Comparison of ENCODE assay signal across 24 cellular contexts in genomic region chr12:74293689-74294131, GRCh38.
"Had no signal": no experiment of that assay in that cellular context is flagged by ENCODE, and none has a peak within 500 bp of the region (broad histone marks: within the 10 kb centered on the region; RNA-seq: fewer than 3 reads in every experiment).

No MANE protein-coding gene starts in this region.

- H3K36me3 Mint-ChIP-seq: activated naive CD8-positive, alpha-beta T cell; memory B cell; natural killer cell treated with Interleukin-12 subunit alpha and Interleukin-12 subunit beta and Interleukin-15 and Interleukin-18, amount 100 ng/mL, for 72 hours had no signal

- H3K9me3 ChIP-seq: breast epithelium, gastroesophageal sphincter, neutrophil, ovary, psoas muscle, right atrium auricular region had no signal

- H3K4me1 Mint-ChIP-seq: activated B cell treated with CpG ODN at 0.5 μM for 24 hours, memory B cell had no signal

- H3K9me3 Mint-ChIP-seq: activated B cell treated with CpG ODN at 0.5 μM for 24 hours; activated T-cell treated with anti-CD3 and anti-CD28 coated beads, Interleukin-2, amount 50 U/mL, for 4 hours; activated T-helper 2 cell treated with anti-CD3 and anti-CD28 coated beads, Interferon-gamma antibody, Interleukin-2, Interleukin-4, amounts not matched to agents 10 μg/mL and 5 μg/mL and 100 μg/mL, durations not matched to agents 14 hours and 24 hours and 36 hours; memory B cell; natural killer cell treated with Interleukin-12 subunit alpha and Interleukin-12 subunit beta and Interleukin-15 and Interleukin-18, amount 100 ng/mL, for 72 hours had no signal

- H3K27me3 ChIP-seq: breast epithelium, gastroesophageal sphincter, neutrophil, ovary, right atrium auricular region, upper lobe of left lung had no signal

- H3K4me3 ChIP-seq: breast epithelium, coronary artery, gastroesophageal sphincter, ovary, psoas muscle, right atrium auricular region, upper lobe of left lung had no signal

- ATAC-seq: activated T-cell treated with anti-CD3 and anti-CD28 coated beads, Interleukin-2, amount 50 U/mL, for 4 hours; gastroesophageal sphincter; left colon; natural killer cell treated with Interleukin-12 subunit alpha and Interleukin-12 subunit beta and Interleukin-15 and Interleukin-18, amount 100 ng/mL, for 72 hours; psoas muscle had no signal

- H3K4me1 ChIP-seq: breast epithelium, gastroesophageal sphincter, psoas muscle, right atrium auricular region, upper lobe of left lung had no signal

- H3K36me3 ChIP-seq: breast epithelium, gastroesophageal sphincter, neutrophil, ovary, right atrium auricular region, upper lobe of left lung had no signal

- DNase-seq: activated B cell treated with CpG ODN at 0.5 μM for 24 hours; activated CD4-positive, alpha-beta T cell treated with anti-CD3 and anti-CD28 coated beads for 4 hours; activated CD4-positive, alpha-beta T cell treated with anti-CD3 and anti-CD28 coated beads, Interleukin-2, amount 50 U/mL, for 48 hours; activated CD8-positive, alpha-beta memory T cell treated with anti-CD3 and anti-CD28 coated beads, Interleukin-2, amount 50 U/mL, for 48 hours; activated naive CD4-positive, alpha-beta T cell; activated T-cell treated with anti-CD3 and anti-CD28 coated beads, Interleukin-2, amount 50 U/mL, for 4 hours; head of caudate nucleus; hypothalamus; left colon; ovary; psoas muscle; stimulated activated CD4-positive, alpha-beta T cell treated with anti-CD3 and anti-CD28 coated beads, Interleukin-4, amount 100 ng/mL, for 24 hours; stimulated activated naive CD4-positive, alpha-beta T cell treated with Interleukin-2 at 50 U/mL for 16 hours; T1000 had no signal

- H3K27ac Mint-ChIP-seq: activated B cell treated with CpG ODN at 0.5 μM for 24 hours; activated naive CD8-positive, alpha-beta T cell; activated T-helper 2 cell treated with anti-CD3 and anti-CD28 coated beads, Interferon-gamma antibody, Interleukin-2, Interleukin-4, amounts not matched to agents 10 μg/mL and 5 μg/mL and 100 μg/mL, durations not matched to agents 14 hours and 24 hours and 36 hours; memory B cell; natural killer cell treated with Interleukin-12 subunit alpha and Interleukin-12 subunit beta and Interleukin-15 and Interleukin-18, amount 100 ng/mL, for 72 hours had no signal

- H3K27me3 Mint-ChIP-seq: activated B cell treated with CpG ODN at 0.5 μM for 24 hours; activated naive CD8-positive, alpha-beta T cell; memory B cell; natural killer cell treated with Interleukin-12 subunit alpha and Interleukin-12 subunit beta and Interleukin-15 and Interleukin-18, amount 100 ng/mL, for 72 hours had no signal

- H3K4me3 Mint-ChIP-seq: activated B cell treated with CpG ODN at 0.5 μM for 24 hours; activated naive CD8-positive, alpha-beta T cell; activated T-cell treated with anti-CD3 and anti-CD28 coated beads, Interleukin-2, amount 50 U/mL, for 4 hours; memory B cell; natural killer cell treated with Interleukin-12 subunit alpha and Interleukin-12 subunit beta and Interleukin-15 and Interleukin-18, amount 100 ng/mL, for 72 hours had no signal
